Comparison of ENCODE assay signal across 14 cellular contexts in the genomic region with DNA sequence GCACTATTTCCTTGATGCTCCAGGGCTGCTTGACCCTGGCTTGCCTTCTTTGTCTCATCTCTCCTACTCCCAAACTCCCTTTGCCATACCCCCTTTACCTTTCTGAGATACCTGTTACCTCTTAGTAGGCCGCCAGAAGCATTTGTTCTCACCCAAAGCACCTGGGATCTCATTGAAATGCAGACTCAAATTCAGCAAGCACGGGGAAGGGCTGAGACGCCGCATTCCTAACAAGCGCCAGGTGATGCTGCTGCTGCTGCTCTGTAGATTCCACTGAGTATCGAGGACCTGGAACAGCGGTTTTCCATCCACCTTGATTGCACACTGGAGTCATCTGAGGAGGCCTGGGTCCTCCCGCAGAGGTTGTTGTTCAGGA.
A peak's percentile ranks its signal among the peaks of the same experiment; 100 is the strongest.
DNase-seq lines count a peak whose midpoint lies in the region; ATAC-seq, FAIRE-seq and TF ChIP-seq lines count a peak whose summit lies in the region.
"Had no signal": no experiment of that assay in that cellular context is flagged by ENCODE, and none has a peak within 500 bp of the region (broad histone marks: within the 10 kb centered on the region; RNA-seq: fewer than 3 reads in every experiment).

No MANE protein-coding gene starts in this region.

- no peak overlapping the region for H4K91ac ChIP-seq in H1 (replicated peaks; ENCODE audit: insufficient read length, low read length)

- TF ChIP-seq CTCF in GM23338 (conservative IDR thresholded peaks at IDR 0.05; ENCODE audit: low read depth in 2 of 2) (no peak), PC-9 (conservative IDR thresholded peaks at IDR 0.05) (no peak), H1 (IDR thresholded peaks at IDR 0.05; ENCODE audit: control extremely low read depth in 1 of 3, insufficient read depth in 1 of 3, low read depth in 1 of 3, low read length in 3 of 3) (no peak), neural crest cell (conservative IDR thresholded peaks at IDR 0.05) (no peak), ovary (IDR thresholded peaks at IDR 0.05) (no peak)

- ATAC-seq in GM23338, result peak; percentile 69
- ATAC-seq in activated CD8-positive, alpha-beta T cell treated with anti-CD3 and anti-CD28 coated beads, Interleukin-2, amount 10 ng/mL, durations not matched to agents 7 days and 5 days, result no peak

- no peak overlapping the region for H2BK120ac ChIP-seq in H1 (replicated peaks; ENCODE audit: low read depth, low read length)

- H3K79me1 ChIP-seq in H1 (ENCODE audit: low read depth, low read length), result no peaks in the 10 kb centered on the region

- POLR2A ChIA-PET in PC-9 (lab: Charles Lee; ENCODE audit: unreplicated experiment), result no interaction called here
- POLR2A ChIA-PET in H1 (lab: Charles Lee; ENCODE audit: partially characterized antibody), result no interaction called here
- POLR2A ChIA-PET in activated CD8-positive, alpha-beta T cell treated with anti-CD3 and anti-CD28 coated beads, Interleukin-2, amount 10 ng/mL, durations not matched to agents 7 days and 5 days (lab: Charles Lee), result no interaction called here

- H3K56ac ChIP-seq in H1 (replicated peaks; ENCODE audit: insufficient read length, low read depth, low read length), result no peak overlapping the region

- no peaks in the 10 kb centered on the region for H3K79me2 ChIP-seq in GM23338 (replicated peaks; ENCODE audit: insufficient read depth)
- H3K79me2 ChIP-seq in PC-9 (ENCODE audit: low read depth), result no peaks in the 10 kb centered on the region
- H3K79me2 ChIP-seq in H1 (ENCODE audit: control insufficient read depth in 1 of 2, insufficient read depth in 2 of 2, low read length in 2 of 2), result no peaks in the 10 kb centered on the region

- H3K36me3 Mint-ChIP-seq in GM23338 (ENCODE audit: low read depth) (no peaks in the 10 kb centered on the region), neural crest cell (ENCODE audit: low read depth) (no peaks in the 10 kb centered on the region)
- H3K36me3 Mint-ChIP-seq in activated CD8-positive, alpha-beta T cell treated with anti-CD3 and anti-CD28 coated beads, Interleukin-2, amount 10 ng/mL, durations not matched to agents 7 days and 5 days (ENCODE audit: low read depth), result no peaks in the 10 kb centered on the region
- H3K36me3 Mint-ChIP-seq: naive thymus-derived CD4-positive, alpha-beta T cell had no signal

- H3K27me3 ChIP-seq in GM23338 (ENCODE audit: insufficient read depth) (no peaks in the 10 kb centered on the region), PC-9 (ENCODE audit: insufficient read depth, low read depth) (0 out of 2 replicates have a peak, but pooled peaks cover 6% of the 10 kb centered on the region), H1 (replicated peaks in 1 of 4; ENCODE audit: control insufficient read depth in 3 of 4, extremely low read depth in 1 of 4, insufficient read depth in 3 of 4, low read length in 3 of 4) (no peaks in the 10 kb centered on the region), ovary (no peaks in the 10 kb centered on the region)

- H2BK15ac ChIP-seq in H1 (ENCODE audit: low read length), result no peak overlapping the region

- H3K27me3 Mint-ChIP-seq in GM23338 (ENCODE audit: insufficient read depth, low read depth, poor library complexity), result peaks cover 16% of the 10 kb centered on the region
- H3K27me3 Mint-ChIP-seq in neural crest cell (ENCODE audit: low read depth), result peaks cover 31% of the 10 kb centered on the region
- H3K27me3 Mint-ChIP-seq in activated CD8-positive, alpha-beta T cell treated with anti-CD3 and anti-CD28 coated beads, Interleukin-2, amount 10 ng/mL, durations not matched to agents 7 days and 5 days (ENCODE audit: low read depth), result peaks cover 7% of the 10 kb centered on the region

- H3K4me1 ChIP-seq in GM23338 (ENCODE audit: insufficient read depth), result peaks cover 21% of the 10 kb centered on the region; the same call in 1 of the 2 replicates
- peaks cover 11% of the 10 kb centered on the region for H3K4me1 ChIP-seq in PC-9 (replicated peaks; ENCODE audit: insufficient read depth)
- peaks cover 0 to 26% (median 21%) of the 10 kb centered on the region in 4 experiments; a peak in 6 of 7 replicates for H3K4me1 ChIP-seq in H1 (replicated peaks in 1 of 4; ENCODE audit: control insufficient read depth in 3 of 4, insufficient read depth in 4 of 4, low read length in 3 of 4)
- H3K4me1 ChIP-seq in ovary (ENCODE audit: insufficient read depth), result peaks cover 3% of the 10 kb centered on the region
- H3K4me1 ChIP-seq: prostate gland had no signal

- intact Hi-C loops in PC-9 (cut with micrococcal nuclease; ENCODE audit: unreplicated experiment) (no loop called here), ovary (cut with DNase I) (no loop called here)

- no peaks in the 10 kb centered on the region; the same call in 1 of the 2 replicates for H3K23me2 ChIP-seq in H1 (ENCODE audit: low read depth, low read length)

- FAIRE-seq in H1 (lab: Jason Lieb, UNC), result no peak
- FAIRE-seq: kidney had no signal

- H2BK20ac ChIP-seq in H1 (ENCODE audit: low read length), result 0 out of 2 replicates have a peak overlapping the region, but pooled peaks have one; percentile 13

- TF ChIP-seq EP300 in H1 (IDR thresholded peaks at IDR 0.05; ENCODE audit: borderline replicate concordance in 1 of 2, low read depth in 2 of 2, low read length in 2 of 2), result no peak
- no peak for TF ChIP-seq EP300 in ovary (IDR thresholded peaks at IDR 0.05)

- no TSS peak for BruUV-seq in PC-9 (replicated peaks; lab: Mats Ljungman, UMichigan)

- TF ChIP-seq RAD21 in H1 (IDR thresholded peaks at IDR 0.05 in 1 of 2, conservative IDR thresholded peaks at IDR 0.05 in 1 of 2; ENCODE audit: low read depth in 2 of 2, low read length in 2 of 2), result peak in 1 of 2 experiments; percentile 5; a peak in 2 of 4 replicates

- H4K5ac ChIP-seq in H1 (ENCODE audit: insufficient read length, low read depth, low read length), result peak overlapping the region; percentile 12

- H3K14ac ChIP-seq in H1 (ENCODE audit: insufficient read length), result no peak overlapping the region

- TF ChIP-seq POLR2A in H1 (IDR thresholded peaks at IDR 0.05; ENCODE audit: control extremely low read depth in 1 of 2, low read depth in 2 of 2, low read length in 2 of 2), result no peak
- TF ChIP-seq POLR2A in ovary (IDR thresholded peaks at IDR 0.05), result no peak

- H3K23ac ChIP-seq in H1 (ENCODE audit: insufficient read length), result no peak overlapping the region

- DNase-seq in GM23338 (ENCODE audit: low spot score) (peak; percentile 86), PC-9 (no peak), H1 (ENCODE audit: low read depth in 1 of 2, low spot score in 2 of 2) (peak; percentile 59 to 60), neural crest cell (ENCODE audit: low read depth, low spot score) (no peak), substantia nigra (lab: John Stamatoyannopoulos, UW) (no peak), ovary (no peak)
- DNase-seq in activated CD8-positive, alpha-beta T cell treated with anti-CD3 and anti-CD28 coated beads, Interleukin-2, amount 10 ng/mL, durations not matched to agents 7 days and 5 days, result no peak
- DNase-seq: DMS79 had no signal

- CTCF ChIA-PET in PC-9 (lab: Charles Lee) (interaction anchor here (0.5 kb wide), 1 partner anchor 794 kb away, joined by 3 read pairs; no protein-coding TSS in a partner anchor), H1 (lab: Charles Lee; ENCODE audit: partially characterized antibody) (interaction anchor here (0.6 to 9.8 kb wide), 11 partner anchors 12 to 341 kb away, joined by 3 to 114 read pairs (median 4); no protein-coding TSS in a partner anchor)
- CTCF ChIA-PET in activated CD8-positive, alpha-beta T cell treated with anti-CD3 and anti-CD28 coated beads, Interleukin-2, amount 10 ng/mL, durations not matched to agents 7 days and 5 days (lab: Charles Lee), result interaction anchor here (1.6 to 6.7 kb wide), 5 partner anchors 12 to 99 kb away, joined by 5 to 120 read pairs (median 15); a partner anchor contains a TSS

- H3K9ac ChIP-seq in H1 (replicated peaks in 1 of 4; ENCODE audit: extremely low read depth in 1 of 4, low read depth in 3 of 4, low read length in 3 of 4), result no peak overlapping the region
- H3K9ac ChIP-seq: SK-N-SH had no signal

- H3K36me3 ChIP-seq in GM23338 (ENCODE audit: insufficient read depth) (no peaks in the 10 kb centered on the region), PC-9 (ENCODE audit: low read depth) (no peaks in the 10 kb centered on the region), H1 (ENCODE audit: control insufficient read depth in 2 of 4, insufficient read depth in 4 of 4, low read length in 3 of 4) (no peaks in the 10 kb centered on the region), ovary (no peaks in the 10 kb centered on the region)
- H3K36me3 ChIP-seq: prostate gland had no signal

- peak overlapping the region; percentile 45; the same call in 1 of the 2 replicates for H2BK12ac ChIP-seq in H1 (ENCODE audit: low read depth, low read length)

- H2AFZ ChIP-seq in GM23338 (no peak overlapping the region), PC-9 (no peak overlapping the region), H1 (ENCODE audit: low read length) (0 out of 2 replicates have a peak overlapping the region, but pooled peaks have one; percentile 38)

- H3K9me2 ChIP-seq in GM23338 (ENCODE audit: insufficient read depth), result no peaks in the 10 kb centered on the region
- H3K9me2 ChIP-seq in PC-9 (ENCODE audit: insufficient read depth), result no peaks in the 10 kb centered on the region
- H3K9me2 ChIP-seq: SK-N-SH had no signal

- H3K9me3 Mint-ChIP-seq in GM23338 (no peaks in the 10 kb centered on the region; the same call in 2 of the 3 replicates), neural crest cell (no peaks in the 10 kb centered on the region)
- H3K9me3 Mint-ChIP-seq in activated CD8-positive, alpha-beta T cell treated with anti-CD3 and anti-CD28 coated beads, Interleukin-2, amount 10 ng/mL, durations not matched to agents 7 days and 5 days (ENCODE audit: insufficient read depth), result no peaks in the 10 kb centered on the region
- H3K9me3 Mint-ChIP-seq: activated T-helper 17 cell treated with anti-CD3 and anti-CD28 coated beads, Interleukin-2, amount 50 U/mL, for 72 hours; central memory CD8-positive, alpha-beta T cell; naive thymus-derived CD4-positive, alpha-beta T cell had no signal

- peak overlapping the region; percentile 90 for H3K27ac Mint-ChIP-seq in GM23338
- H3K27ac Mint-ChIP-seq in neural crest cell (ENCODE audit: unreplicated experiment), result peak overlapping the region; percentile 12
- H3K27ac Mint-ChIP-seq in activated CD8-positive, alpha-beta T cell treated with anti-CD3 and anti-CD28 coated beads, Interleukin-2, amount 10 ng/mL, durations not matched to agents 7 days and 5 days, result no peak overlapping the region
- H3K27ac Mint-ChIP-seq: activated T-helper 17 cell treated with anti-CD3 and anti-CD28 coated beads, Interleukin-2, amount 50 U/mL, for 72 hours; naive thymus-derived CD4-positive, alpha-beta T cell had no signal

- no peak overlapping the region for H3K4ac ChIP-seq in H1 (replicated peaks; ENCODE audit: insufficient read length, low read depth, low read length)

- H3K4me1 Mint-ChIP-seq in GM23338 (peaks cover 47% of the 10 kb centered on the region), neural crest cell (peaks cover 3% of the 10 kb centered on the region)
- peaks cover 12% of the 10 kb centered on the region for H3K4me1 Mint-ChIP-seq in activated CD8-positive, alpha-beta T cell treated with anti-CD3 and anti-CD28 coated beads, Interleukin-2, amount 10 ng/mL, durations not matched to agents 7 days and 5 days (ENCODE audit: low read depth)
- H3K4me1 Mint-ChIP-seq: activated T-helper 17 cell treated with anti-CD3 and anti-CD28 coated beads, Interleukin-2, amount 50 U/mL, for 72 hours had no signal

- H3K4me2 ChIP-seq in GM23338 (peak overlapping the region; percentile 9; the same call in 1 of the 2 replicates), PC-9 (peak overlapping the region; percentile 50), H1 (ENCODE audit: insufficient read depth in 1 of 2, low read depth in 2 of 2, low read length in 2 of 2) (peak overlapping the region; percentile 56 to 71)
- H3K4me2 ChIP-seq: SK-N-SH had no signal

- no peaks in the 10 kb centered on the region for H3F3A ChIP-seq in GM23338 (replicated peaks; ENCODE audit: low read depth)
- 0 out of 2 replicates have a peak, but pooled peaks cover 4% of the 10 kb centered on the region for H3F3A ChIP-seq in PC-9 (ENCODE audit: insufficient read depth, low read depth)

- H2BK5ac ChIP-seq in H1 (ENCODE audit: low read depth, low read length), result peak overlapping the region; percentile 20; the same call in 1 of the 2 replicates

- H3K27ac ChIP-seq in GM23338 (ENCODE audit: low read depth), result no peak overlapping the region
- H3K27ac ChIP-seq in PC-9, result peak overlapping the region; percentile 37; the same call in 1 of the 2 replicates
- peak overlapping the region; percentile 18; the same call in 1 of the 2 replicates for H3K27ac ChIP-seq in H1 (ENCODE audit: low read depth, low read length)
- no peak overlapping the region for H3K27ac ChIP-seq in substantia nigra (ENCODE audit: low read depth, low read length, poor library complexity, severe bottlenecking)
- H3K27ac ChIP-seq in ovary, result no peak overlapping the region
- H3K27ac ChIP-seq: prostate gland had no signal

- 44% methylated on average over 8 of the region's 8 CpGs; no CpG with 5 or more reads in 1 of the 2 experiments for WGBS in H1 (ENCODE audit: extremely low coverage in 1 of 2, insufficient coverage in 1 of 2, insufficient read length in 1 of 2, insufficient replicate concordance in 2 of 2, low coverage in 1 of 2, low lambda C conversion rate in 2 of 2, missing lambda C conversion rate in 1 of 2), 2 experiments
- 93 to 97% (median 93%) methylated on average over 8 of the region's 8 CpGs for WGBS in ovary, 3 donors

- H3K9me3 ChIP-seq in PC-9 (ENCODE audit: insufficient read depth, low read depth) (no peaks in the 10 kb centered on the region), H1 (ENCODE audit: insufficient read depth in 2 of 2, low read depth in 1 of 2, low read length in 1 of 2) (no peaks in the 10 kb centered on the region), ovary (no peaks in the 10 kb centered on the region)
- H3K9me3 ChIP-seq: prostate gland, SK-N-SH had no signal

- no peak overlapping the region for H2AK5ac ChIP-seq in H1 (ENCODE audit: low read depth, low read length)

- H3K4me3 ChIP-seq in GM23338, result peak overlapping the region; percentile 11; the same call in 1 of the 2 replicates
- no peak overlapping the region for H3K4me3 ChIP-seq in PC-9
- peak overlapping the region in 3 of 4 experiments; percentile 8 to 25 (median 23); a peak in 3 of 8 replicates for H3K4me3 ChIP-seq in H1 (ENCODE audit: extremely low read depth in 1 of 4, insufficient read depth in 2 of 4, low read depth in 3 of 4, low read length in 4 of 4)
- no peak overlapping the region for H3K4me3 ChIP-seq in ovary
- H3K4me3 ChIP-seq: prostate gland had no signal

- H4K20me1 ChIP-seq in GM23338 (replicated peaks; ENCODE audit: insufficient read depth) (no peaks in the 10 kb centered on the region), PC-9 (ENCODE audit: insufficient read depth) (no peaks in the 10 kb centered on the region), H1 (replicated peaks in 1 of 2; ENCODE audit: control insufficient read depth in 1 of 2, insufficient read depth in 2 of 2, low read length in 2 of 2) (no peaks in the 10 kb centered on the region)

- H3K4me3 Mint-ChIP-seq in GM23338, result peak overlapping the region; percentile 52
- no peak overlapping the region for H3K4me3 Mint-ChIP-seq in neural crest cell
- H3K4me3 Mint-ChIP-seq in activated CD8-positive, alpha-beta T cell treated with anti-CD3 and anti-CD28 coated beads, Interleukin-2, amount 10 ng/mL, durations not matched to agents 7 days and 5 days, result no peak overlapping the region
- H3K4me3 Mint-ChIP-seq: central memory CD8-positive, alpha-beta T cell had no signal

- no peak overlapping the region for H4K8ac ChIP-seq in H1 (ENCODE audit: extremely low read depth, insufficient read depth, low read length)

- peak overlapping the region; percentile 28 for H3K18ac ChIP-seq in H1 (ENCODE audit: extremely low read depth, low read length)

Comparison
In these comparisons a context has a peak if more than half of its experiments do, and no peak if none do; other contexts are left out.
1. DNase-seq: peak in GM23338 (single experiment) and H1 (2 of 2); none in PC-9 (0 of 2), neural crest cell (single experiment), activated CD8-positive, alpha-beta T cell treated with anti-CD3 and anti-CD28 coated beads, Interleukin-2, amount 10 ng/mL, durations not matched to agents 7 days and 5 days (single experiment), substantia nigra (0 of 49) and ovary (0 of 5).
2. H3K27ac ChIP-seq: peak in PC-9 (single experiment) and H1 (single experiment); none in GM23338 (single experiment), substantia nigra (single experiment) and ovary (0 of 2).
3. H3K4me2 ChIP-seq: peak in every context shown above with its lines; median percentile 64 in H1; 50 in PC-9; 9 in GM23338.
4. H3K4me3 ChIP-seq: peak in GM23338 (single experiment) and H1 (3 of 4); none in PC-9 (single experiment) and ovary (single experiment).